Comparison of ENCODE assay signal across 19 cellular contexts in the genomic region with DNA sequence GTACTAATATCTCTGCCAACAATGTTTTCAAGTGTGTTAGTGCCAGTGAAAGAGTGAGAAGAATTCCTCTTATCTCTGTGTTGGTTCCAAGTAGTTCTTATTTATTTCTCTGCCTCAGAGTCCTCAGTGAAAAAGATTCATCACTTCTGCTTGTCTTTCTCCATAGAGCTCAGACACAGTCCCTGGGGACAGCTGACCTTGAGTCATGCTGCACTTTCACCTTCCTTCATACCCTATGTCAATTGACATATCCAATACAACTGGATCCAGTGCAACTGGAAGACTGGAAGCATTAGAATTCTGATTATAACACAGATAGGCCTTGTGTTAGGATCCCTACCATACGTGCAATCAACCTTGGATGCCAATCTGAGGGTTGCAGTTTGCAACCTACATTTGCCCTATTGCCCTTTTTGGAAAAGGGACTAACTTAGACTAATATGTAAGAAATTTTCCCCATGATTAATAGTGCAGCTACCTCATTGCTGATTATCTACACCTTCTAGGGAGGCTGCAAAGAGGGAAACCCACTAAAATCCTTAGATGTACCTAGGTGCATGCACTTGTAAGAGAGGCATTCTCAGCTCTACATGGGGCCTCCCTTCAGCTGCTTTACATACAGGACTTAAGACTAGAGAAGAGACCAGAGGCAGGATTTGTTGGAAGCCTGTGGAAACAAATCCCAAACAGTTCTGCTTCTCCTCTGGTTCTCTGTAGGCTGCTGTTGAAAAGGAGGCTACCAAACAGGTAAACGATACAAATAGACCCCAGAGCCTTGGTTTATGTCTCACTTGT. TPM values are rescaled to one million over a fixed set of nuclear protein-coding genes. Genes with fewer than 3 reads are reported as not detected.
"Had no signal": no experiment of that assay in that cellular context is flagged by ENCODE, and none has a peak within 500 bp of the region (broad histone marks: within the 10 kb centered on the region; RNA-seq: fewer than 3 reads in every experiment).

No MANE protein-coding gene starts in this region.

- H3K27ac ChIP-seq: cardiac muscle cell, hepatocyte, lower lobe of right lung, parathyroid adenoma, sigmoid colon, spleen, thyroid gland had no signal

- H2AFZ ChIP-seq: hepatocyte, parathyroid adenoma had no signal

- H3K4me1 ChIP-seq: lower lobe of right lung, parathyroid adenoma, thyroid gland had no signal

- FAIRE-seq: islet of Langerhans had no signal

- ATAC-seq: activated CD4-positive, alpha-beta T cell treated with anti-CD3 and anti-CD28 coated beads for 36 hours; naive thymus-derived CD8-positive, alpha-beta T cell had no signal

- H3K4me2 ChIP-seq: hepatocyte had no signal

- DNase-seq: activated CD4-positive, alpha-beta memory T cell treated with anti-CD3 and anti-CD28 coated beads for 36 hours; activated CD4-positive, alpha-beta T cell treated with anti-CD3 and anti-CD28 coated beads for 36 hours; activated naive CD4-positive, alpha-beta T cell; activated naive CD8-positive, alpha-beta T cell treated with anti-CD3 and anti-CD28 coated beads for 36 hours; activated T-cell treated with anti-CD3 and anti-CD28 coated beads for 4 hours; amniotic stem cell; effector memory CD4-positive, alpha-beta T cell; left cardiac atrium; lower lobe of right lung; naive thymus-derived CD8-positive, alpha-beta T cell; sigmoid colon; spleen; stimulated activated naive CD4-positive, alpha-beta T cell; T-helper 2 cell; thyroid gland had no signal

- H3K36me3 ChIP-seq: cardiac muscle cell had no signal

- H3K79me2 ChIP-seq: hepatocyte, parathyroid adenoma had no signal

- H3K4me3 ChIP-seq: cardiac muscle cell, hepatocyte, lower lobe of right lung, sigmoid colon, spleen, thyroid gland had no signal

- H3K9ac ChIP-seq: parathyroid adenoma had no signal

- H3K9me3 ChIP-seq: lower lobe of right lung, sigmoid colon, spleen, thyroid gland had no signal

- H3K27me3 ChIP-seq: cardiac muscle cell, hepatocyte, sigmoid colon, spleen, thyroid gland had no signal

RNA-seq across cellular contexts. Expression of a gene that starts 8.4 kb away (rescaled TPM):
- total RNA-seq: cardiac muscle cell had no signal
